ENCODE assay signal across 1 cellular context in genomic region chr11:75334976-75335375, GRCh38.
TF ChIP-seq lines count a peak whose summit lies in the region.

No MANE protein-coding gene starts in this region.

TF ChIP-seq in HepG2, 621 proteins besides CTCF, POLR2A, EP300 and RAD21:
- TF ChIP-seq ZFP1 (CRISPR knock-in tag; IDR thresholded peaks at IDR 0.05) (no peak), PTBP1 (IDR thresholded peaks at IDR 0.05; ENCODE audit: low read depth, low read length, poor library complexity, severe bottlenecking) (no peak), PRDM10 (CRISPR knock-in tag; IDR thresholded peaks at IDR 0.05; ENCODE audit: low read depth) (no peak), GPBP1L1 (CRISPR knock-in tag; IDR thresholded peaks at IDR 0.05) (no peak), ZNF235 (CRISPR knock-in tag; IDR thresholded peaks at IDR 0.05; ENCODE audit: borderline replicate concordance) (no peak), ETS1 (CRISPR knock-in tag; IDR thresholded peaks at IDR 0.05) (no peak), ZIK1 (CRISPR knock-in tag; IDR thresholded peaks at IDR 0.05; ENCODE audit: borderline replicate concordance, low read depth) (no peak), ZNF709 (CRISPR knock-in tag; IDR thresholded peaks at IDR 0.05) (no peak), MYC (CRISPR knock-in tag; IDR thresholded peaks at IDR 0.05; ENCODE audit: borderline replicate concordance) (no peak), ZNF530 (CRISPR knock-in tag; IDR thresholded peaks at IDR 0.05; ENCODE audit: low read depth) (no peak), ZSCAN21 (CRISPR knock-in tag; IDR thresholded peaks at IDR 0.05; ENCODE audit: borderline replicate concordance) (no peak), ARNTL (CRISPR knock-in tag; IDR thresholded peaks at IDR 0.05) (no peak), PAXIP1 (CRISPR knock-in tag; conservative IDR thresholded peaks at IDR 0.05) (no peak), ZNF781 (CRISPR knock-in tag; IDR thresholded peaks at IDR 0.05; ENCODE audit: borderline replicate concordance, not compliant biosample characterization) (no peak), FOSL2 (CRISPR knock-in tag; IDR thresholded peaks at IDR 0.05) (no peak)
